In genomic region chr11:66835762-66836405, GRCh38 we compare ENCODE assay signal across 17 cellular contexts. TPM values are rescaled to one million over a fixed set of nuclear protein-coding genes. Genes with fewer than 3 reads are reported as not detected.
A peak's percentile ranks its signal among the peaks of the same experiment; 100 is the strongest.
DNase-seq lines count a peak whose midpoint lies in the region; ATAC-seq, FAIRE-seq and TF ChIP-seq lines count a peak whose summit lies in the region.
"Had no signal": no experiment of that assay in that cellular context is flagged by ENCODE, and none has a peak within 500 bp of the region (broad histone marks: within the 10 kb centered on the region; RNA-seq: fewer than 3 reads in every experiment).

No MANE protein-coding gene starts in this region.

- peak; percentile 31 for FAIRE-seq in GM12891 (lab: Jason Lieb, UNC)

- peak; percentile 52 for DNase-seq in AG09309 (ENCODE audit: low read depth)
- no peak for DNase-seq in GM12891 (ENCODE audit: insufficient read length, low spot score)
- peak; percentile 87 for DNase-seq in amniotic epithelial cell (ENCODE audit: low read depth)
- DNase-seq in fibroblast of the conjunctiva (ENCODE audit: low read depth) = peak; percentile 71
- no peak for DNase-seq in NCI-H774 (lab: John Stamatoyannopoulos, UW)
- no peak for DNase-seq in HPDE6-E6E7 (ENCODE audit: extremely low spot score)
- DNase-seq in CD1c-positive myeloid dendritic cell (ENCODE audit: extremely low spot score) = no peak
- DNase-seq: activated CD4-positive, alpha-beta T cell treated with anti-CD3 and anti-CD28 coated beads, Interleukin-2, amount 50 U/mL, for 1 hour; body of pancreas; NCI-H187 treated with DMSO at 0.1 percent for 48 hours; NCI-H748 treated with DMSO at 0.1 percent for 48 hours; stimulated activated CD4-positive, alpha-beta T cell treated with anti-CD3 and anti-CD28 coated beads, Interleukin-2, amount 100 ng/mL, for 48 hours; T-helper 2 cell; upper lobe of left lung had no signal

- no peak overlapping the region for H3K4me3 ChIP-seq in AG09309 (ENCODE audit: control insufficient read depth, low read depth, low read length)
- H3K4me3 ChIP-seq: body of pancreas, upper lobe of left lung had no signal

- TF ChIP-seq POLR2A in GM12891 (IDR thresholded peaks at IDR 0.05; ENCODE audit: low read depth, low read length) = no peak

- no peak for TF ChIP-seq CTCF in AG09309 (IDR thresholded peaks at IDR 0.05; ENCODE audit: control insufficient read depth, insufficient read depth, low read depth, low read length, missing control alignments)

- ATAC-seq in GM19467 (IDR thresholded peaks at IDR 0.05; ENCODE audit: unreplicated experiment) = no peak
- ATAC-seq: body of pancreas; left lobe of liver; natural killer cell treated with Interleukin-12 subunit alpha and Interleukin-12 subunit beta and Interleukin-15 and Interleukin-18, amount 100 ng/mL, for 72 hours had no signal

TF ChIP-seq in GM12891, 5 proteins besides CTCF, POLR2A, EP300 and RAD21:
- no peak for TF ChIP-seq PAX5 (IDR thresholded peaks at IDR 0.05; ENCODE audit: insufficient read depth, low read length, severe bottlenecking)
- no peak for TF ChIP-seq POU2F2 (IDR thresholded peaks at IDR 0.05; ENCODE audit: low read depth, low read length)
- TF ChIP-seq TAF1 (IDR thresholded peaks at IDR 0.05; ENCODE audit: low read depth, low read length) = no peak
- no peak for TF ChIP-seq SPI1 (IDR thresholded peaks at IDR 0.05; ENCODE audit: low read depth, low read length)
- TF ChIP-seq POLR2AphosphoS5 (IDR thresholded peaks at IDR 0.05; ENCODE audit: low read depth, low read length) = no peak

RNA-seq across cellular contexts. Expression of gene RCE1, which starts 7.4 kb away (rescaled TPM):
- polyA plus RNA-seq in GM12891 (2012; ENCODE audit: low read depth, missing spikeins) = 14.1 TPM

RNA-seq across cellular contexts. Expression of gene LRFN4, which starts 21.0 kb away (rescaled TPM):
- polyA plus RNA-seq in GM12891 (2012; ENCODE audit: low read depth, missing spikeins) = 4.7 TPM

Comparison
In these comparisons a context has a peak if more than half of its experiments do, and no peak if none do; other contexts are left out.
1. DNase-seq: peak in AG09309 (single experiment), amniotic epithelial cell (single experiment) and fibroblast of the conjunctiva (single experiment); none in GM12891 (single experiment), NCI-H774 (single experiment), HPDE6-E6E7 (single experiment) and CD1c-positive myeloid dendritic cell (single experiment).